6 cellular contexts compared by ENCODE assay signal in genomic region chr14:79432640-79433039, GRCh38.
"Had no signal": no experiment of that assay in that cellular context is flagged by ENCODE, and none has a peak within 500 bp of the region (broad histone marks: within the 10 kb centered on the region; RNA-seq: fewer than 3 reads in every experiment).

No MANE protein-coding gene starts in this region.

- H3K4me3 ChIP-seq: K562 had no signal

- ATAC-seq: K562 had no signal

- FAIRE-seq: HTR-8/SVneo, K562 had no signal

- H3K27ac ChIP-seq: HL-60 had no signal

- DNase-seq: IMR-90, KBM-7, KG1 had no signal
